ENCODE assay signal across 9 cellular contexts in the genomic region with DNA sequence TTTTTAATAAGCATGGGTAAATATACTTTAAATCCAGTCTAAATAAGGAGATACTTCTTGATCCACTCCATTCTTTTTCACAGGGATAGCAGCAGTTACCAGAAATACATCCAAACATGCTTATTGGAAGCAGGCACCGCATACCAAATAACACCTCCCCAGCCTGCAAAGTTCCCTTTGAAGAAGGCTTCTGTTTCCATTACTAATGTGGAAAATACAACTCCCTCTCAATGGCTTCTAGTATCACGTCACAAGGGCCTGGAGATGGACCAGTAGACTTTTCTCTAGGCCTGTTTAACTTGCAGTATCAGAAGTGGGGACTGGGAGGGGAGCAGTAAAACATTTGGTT. TPM values are rescaled to one million over a fixed set of nuclear protein-coding genes. Genes with fewer than 3 reads are reported as not detected.
A peak's percentile ranks its signal among the peaks of the same experiment; 100 is the strongest.
DNase-seq lines count a peak whose midpoint lies in the region; ATAC-seq, FAIRE-seq and TF ChIP-seq lines count a peak whose summit lies in the region.
"Had no signal": no experiment of that assay in that cellular context is flagged by ENCODE, and none has a peak within 500 bp of the region (broad histone marks: within the 10 kb centered on the region; RNA-seq: fewer than 3 reads in every experiment).

No MANE protein-coding gene starts in this region.

- no peak for FAIRE-seq in keratinocyte (lab: Jason Lieb, UNC)

- H2AFZ ChIP-seq in HCT116 (ENCODE audit: low read depth, low read length, poor library complexity, severe bottlenecking) (no peak overlapping the region), keratinocyte (ENCODE audit: control insufficient read depth, low read length) (no peak overlapping the region)

- H3K9ac ChIP-seq in HCT116 (ENCODE audit: low read length), result no peak overlapping the region
- no peak overlapping the region for H3K9ac ChIP-seq in keratinocyte (ENCODE audit: control insufficient read depth, extremely low read depth, insufficient read depth, low read length)

- dilution Hi-C loops in keratinocyte (cut with MboI; ENCODE audit: extremely low pct_ligation_motif_present, low sequenced_read_pairs), result no loop called here

- ATAC-seq in HCT116 (peak; percentile 51), GM19328 (IDR thresholded peaks at IDR 0.05; ENCODE audit: unreplicated experiment) (no peak)
- peak in 1 of 2 donors; percentile 4 for ATAC-seq in activated naive CD4-positive, alpha-beta T cell treated with anti-CD3 and anti-CD28 coated beads, Interleukin-2, amount 50 U/mL, for 72 hours

- peaks cover 0 to 11% of the 10 kb centered on the region in 2 donors for H3K9me3 Mint-ChIP-seq in activated naive CD4-positive, alpha-beta T cell treated with anti-CD3 and anti-CD28 coated beads, Interleukin-2, amount 50 U/mL, for 72 hours

- H3K27me3 ChIP-seq in HCT116 (ENCODE audit: insufficient read depth, low read length) (no peaks in the 10 kb centered on the region), keratinocyte (ENCODE audit: control insufficient read depth, extremely low read depth, insufficient read depth, low read length) (no peaks in the 10 kb centered on the region), stomach (no peaks in the 10 kb centered on the region)

- RAD21 ChIA-PET in HCT116 (lab: Charles Lee; ENCODE audit: low non-redundant PET in 1 of 2, low total read pairs in 2 of 2, uncharacterized antibody in 2 of 2, unreplicated experiment in 2 of 2), result no interaction called here

- H4K20me1 ChIP-seq in HCT116 (ENCODE audit: insufficient read depth), result 0 out of 2 replicates have a peak, but pooled peaks cover 5% of the 10 kb centered on the region
- H4K20me1 ChIP-seq in keratinocyte (ENCODE audit: control insufficient read depth, extremely low read depth, insufficient read depth, low read length), result peaks cover 2% of the 10 kb centered on the region

- H3K9me1 ChIP-seq in keratinocyte (ENCODE audit: control insufficient read depth, extremely low read depth, insufficient read depth, low read length), result peaks cover 3% of the 10 kb centered on the region

- H3K79me2 ChIP-seq in HCT116 (ENCODE audit: insufficient read depth, low read length), result peaks cover 99% of the 10 kb centered on the region
- peaks cover 87% of the 10 kb centered on the region for H3K79me2 ChIP-seq in keratinocyte (ENCODE audit: control insufficient read depth, insufficient read depth, low read length)

- CTCF ChIA-PET in HCT116 (lab: Charles Lee), result no interaction called here

- TF ChIP-seq POLR2A in HCT116 (IDR thresholded peaks at IDR 0.05; ENCODE audit: borderline replicate concordance, extremely low read depth, insufficient read depth, insufficient read length), result no peak
- no peak for TF ChIP-seq POLR2A in stomach (IDR thresholded peaks at IDR 0.05)

- TF ChIP-seq CTCF in HCT116 (IDR thresholded peaks at IDR 0.05 in 2 of 3, conservative IDR thresholded peaks at IDR 0.05 in 1 of 3; ENCODE audit: borderline replicate concordance in 1 of 3, insufficient read depth in 1 of 3, low read depth in 2 of 3, low read length in 2 of 3), result no peak
- TF ChIP-seq CTCF in keratinocyte (optimal IDR thresholded peaks at IDR 0.05 in 1 of 3, IDR thresholded peaks at IDR 0.05 in 1 of 3, conservative IDR thresholded peaks at IDR 0.05 in 1 of 3; ENCODE audit: extremely low read depth in 1 of 3, insufficient read depth in 2 of 3, low read length in 3 of 3), result no peak
- TF ChIP-seq CTCF in stomach (IDR thresholded peaks at IDR 0.05), result no peak

- no peak overlapping the region for H3K4me3 ChIP-seq in HCT116 (replicated peaks in 1 of 2; ENCODE audit: low read depth in 1 of 2, low read length in 2 of 2)
- no peak overlapping the region for H3K4me3 ChIP-seq in keratinocyte (ENCODE audit: control insufficient read depth in 2 of 3, extremely low read depth in 1 of 3, insufficient read depth in 2 of 3, low read depth in 1 of 3, low read length in 3 of 3)
- H3K4me3 ChIP-seq in stomach, result no peak overlapping the region

- POLR2A ChIA-PET in HCT116 (lab: Charles Lee), result no interaction called here

- H3K9me2 ChIP-seq in HCT116 (ENCODE audit: insufficient read depth), result no peaks in the 10 kb centered on the region

- no peaks in the 10 kb centered on the region for H3K9me3 ChIP-seq in HCT116 (ENCODE audit: control insufficient read depth in 1 of 2, insufficient read depth in 1 of 2, low read depth in 1 of 2, low read length in 2 of 2)
- H3K9me3 ChIP-seq in keratinocyte (ENCODE audit: control insufficient read depth, low read depth, low read length), result no peaks in the 10 kb centered on the region
- H3K9me3 ChIP-seq in stomach, result no peaks in the 10 kb centered on the region

- H3K4me1 ChIP-seq in HCT116 (ENCODE audit: control insufficient read depth in 1 of 2, insufficient read depth in 2 of 2, low read length in 2 of 2) (peaks cover 45 to 47% of the 10 kb centered on the region in 2 experiments), keratinocyte (ENCODE audit: control insufficient read depth, extremely low read depth, insufficient read depth, low read length) (peaks cover 37% of the 10 kb centered on the region), stomach (peaks cover 52 to 92% (median 72%) of the 10 kb centered on the region in 4 donors)

- no peak for TF ChIP-seq EP300 in stomach (IDR thresholded peaks at IDR 0.05)

- H3K36me3 ChIP-seq in HCT116 (ENCODE audit: control insufficient read depth in 1 of 2, insufficient read depth in 2 of 2, low read length in 2 of 2) (peaks cover 0 to 6% of the 10 kb centered on the region in 2 experiments; a peak in 1 of 4 replicates), keratinocyte (ENCODE audit: control insufficient read depth in 2 of 2, extremely low read depth in 1 of 2, insufficient read depth in 2 of 2, low read length in 2 of 2) (peaks cover 7 to 8% of the 10 kb centered on the region in 2 experiments), stomach (peaks cover 0 to 27% (median 14%) of the 10 kb centered on the region in 4 donors)

- intact Hi-C loops in HCT116 (cut with micrococcal nuclease) (no loop called here), stomach (cut with DNase I; ENCODE audit: low total_unique reads) (no loop called here)

- H3K4me2 ChIP-seq in HCT116 (ENCODE audit: low read length), result peak overlapping the region; percentile 34
- H3K4me2 ChIP-seq in keratinocyte (ENCODE audit: control insufficient read depth, extremely low read depth, insufficient read depth, low read depth, low read length), result peak overlapping the region; percentile 59

- 16 to 50% (median 42%) methylated on average over 2 of the region's 2 CpGs for WGBS in stomach, 5 donors

- no TSS peak for BruUV-seq in HCT116 (replicated peaks; lab: Mats Ljungman, UMichigan)

- H3K27ac ChIP-seq in HCT116 (ENCODE audit: low read depth, low read length), result peak overlapping the region; percentile 52; the same call in 1 of the 2 replicates
- H3K27ac ChIP-seq in keratinocyte (ENCODE audit: control insufficient read depth, insufficient read depth, low read length), result peak overlapping the region; percentile 62
- peak overlapping the region; percentile 47 to 90 (median 81) for H3K27ac ChIP-seq in stomach

- H3K27ac Mint-ChIP-seq in activated naive CD4-positive, alpha-beta T cell treated with anti-CD3 and anti-CD28 coated beads, Interleukin-2, amount 50 U/mL, for 72 hours, result peak overlapping the region; percentile 68 to 73

- no peak for TF ChIP-seq RAD21 in HCT116 (IDR thresholded peaks at IDR 0.05; ENCODE audit: low read depth)

- peaks cover 5 to 42% of the 10 kb centered on the region in 2 donors for H3K36me3 Mint-ChIP-seq in activated naive CD4-positive, alpha-beta T cell treated with anti-CD3 and anti-CD28 coated beads, Interleukin-2, amount 50 U/mL, for 72 hours

- DNase-seq in HCT116 (ENCODE audit: low read depth, low spot score), result no peak
- DNase-seq in activated naive CD4-positive, alpha-beta T cell treated with anti-CD3 and anti-CD28 coated beads, Interleukin-2, amount 50 U/mL, for 72 hours (ENCODE audit: low spot score in 2 of 2), result no peak
- DNase-seq in keratinocyte (ENCODE audit: low read depth, low spot score), result no peak
- no peak for DNase-seq in stomach
- DNase-seq in NCI-H446 treated with DMSO at 0.1 percent for 48 hours (lab: John Stamatoyannopoulos, UW), result no peak
- no peak for DNase-seq in activated CD8-positive, alpha-beta memory T cell treated with anti-CD3 and anti-CD28 coated beads, Interleukin-2, amount 50 U/mL, for 4 hours
- DNase-seq: NK-92 treated with Interleukin-12 subunit alpha and Interleukin-12 subunit beta, amount 100 ng/mL, for 24 hours; stimulated activated CD8-positive, alpha-beta memory T cell treated with anti-CD3 and anti-CD28 coated beads, Interleukin-4, amount 100 ng/mL, for 48 hours had no signal

TF ChIP-seq in HCT116, 20 proteins besides CTCF, POLR2A, EP300 and RAD21 (continues in another document):
- no peak for TF ChIP-seq ZNF274 (IDR thresholded peaks at IDR 0.05; ENCODE audit: low read depth, low read length)
- no peak for TF ChIP-seq EGR1 (IDR thresholded peaks at IDR 0.05; ENCODE audit: low read depth)
- no peak for TF ChIP-seq JUND (IDR thresholded peaks at IDR 0.05)
- no peak for TF ChIP-seq POLR2AphosphoS5 (IDR thresholded peaks at IDR 0.05; ENCODE audit: low read depth, low read length)
- TF ChIP-seq YY1 (IDR thresholded peaks at IDR 0.05; ENCODE audit: extremely low read depth, insufficient replicate concordance, low read depth, low read length), result no peak
- TF ChIP-seq SIN3A (IDR thresholded peaks at IDR 0.05; ENCODE audit: low read depth), result no peak
- TF ChIP-seq EZH2 (IDR thresholded peaks at IDR 0.05), result no peak
- no peak for TF ChIP-seq TCF7L2 (IDR thresholded peaks at IDR 0.05; ENCODE audit: borderline replicate concordance, extremely low read depth, insufficient read depth, insufficient read length)
- TF ChIP-seq FOSL1 (IDR thresholded peaks at IDR 0.05; ENCODE audit: low read depth), result no peak
- TF ChIP-seq, protein P1, sequence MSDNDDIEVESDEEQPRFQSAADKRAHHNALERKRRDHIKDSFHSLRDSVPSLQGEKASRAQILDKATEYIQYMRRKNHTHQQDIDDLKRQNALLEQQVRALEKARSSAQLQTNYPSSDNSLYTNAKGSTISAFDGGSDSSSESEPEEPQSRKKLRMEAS (IDR thresholded peaks at IDR 0.05), result no peak
- no peak for TF ChIP-seq ZFX (IDR thresholded peaks at IDR 0.05)

RNA-seq across cellular contexts. Expression of a gene that starts 20.8 kb away (rescaled TPM):
- total RNA-seq in HCT116 (2021; ENCODE audit: unreplicated experiment), result 34.8 TPM
- 18.6 and 21.6 TPM in 2 replicates for polyA plus RNA-seq in HCT116 (2012)
- 10 to 100 TPM; 15.7 to 23.5 TPM for total RNA-seq in activated naive CD4-positive, alpha-beta T cell treated with anti-CD3 and anti-CD28 coated beads, Interleukin-2, amount 50 U/mL, for 72 hours
- 40.0 to 46.1 TPM (median 41.6 TPM) in 3 replicates for polyA plus RNA-seq in keratinocyte
- polyA plus RNA-seq in keratinocyte (2011; ENCODE audit: low read depth), result 7.0 TPM
- 12.6 and 23.7 TPM in 2 replicates for polyA plus RNA-seq in keratinocyte (2011; cell fraction: cytosol; rRNA removed)
- polyA plus RNA-seq in keratinocyte (2011; cell fraction: nucleus; rRNA removed), result 56.7 and 60.9 TPM in 2 replicates
- polyA plus RNA-seq in keratinocyte (2012; ENCODE audit: low replicate concordance), result 14.0 and 27.5 TPM in 2 replicates
- polyA minus RNA-seq in keratinocyte, result 74.8 to 108 TPM (median 101 TPM) in 3 replicates
- polyA minus RNA-seq in keratinocyte (2011; cell fraction: cytosol; rRNA and poly(A)+ RNA removed), result 33.6 TPM
- polyA minus RNA-seq in keratinocyte (2011; cell fraction: nucleus; rRNA and poly(A)+ RNA removed), result 82.5 and 161 TPM in 2 replicates
- total RNA-seq in stomach, result 100 to 1,000 TPM in 1 of 5 donors, 10 to 100 TPM in 4; 10.1 to 107 (median 74.1) TPM
- 1 to 10 TPM; 4.0 to 9.3 (median 4.7) TPM for polyA plus RNA-seq in stomach
